Comparison of ENCODE assay signal across 8 cellular contexts in genomic region chrX:140733766-140734342, GRCh38. TPM values are rescaled to one million over a fixed set of nuclear protein-coding genes. Genes with fewer than 3 reads are reported as not detected.
DNase-seq lines count a peak whose midpoint lies in the region; ATAC-seq, FAIRE-seq and TF ChIP-seq lines count a peak whose summit lies in the region.

No MANE protein-coding gene starts in this region.

- H3K27me3 ChIP-seq in Karpas-422 (ENCODE audit: low read length), result no peaks in the 10 kb centered on the region
- no peaks in the 10 kb centered on the region for H3K27me3 ChIP-seq in sigmoid colon

- TF ChIP-seq EP300 in sigmoid colon (IDR thresholded peaks at IDR 0.05), result no peak

- no peak overlapping the region for H3K9ac ChIP-seq in Karpas-422 (ENCODE audit: low read length)

- no peaks in the 10 kb centered on the region for H4K20me1 ChIP-seq in Karpas-422 (ENCODE audit: insufficient read depth, low read depth, low read length)

- H3K4me2 ChIP-seq in Karpas-422 (ENCODE audit: low read depth, low read length, poor library complexity, severe bottlenecking), result no peak overlapping the region

- WGBS in sigmoid colon, 2 donors, result 24 to 26% methylated on average over 10 of the region's 10 CpGs

- intact Hi-C loops in sigmoid colon (cut with DNase I), result loop anchor here (10.0 kb wide), 1 partner anchor 679 kb away; no protein-coding TSS in a partner anchor

- no peak overlapping the region for H2AFZ ChIP-seq in Karpas-422 (ENCODE audit: low read length)

- no peak overlapping the region for H3K27ac ChIP-seq in Karpas-422 (ENCODE audit: low read length)
- H3K27ac ChIP-seq in sigmoid colon, result no peak overlapping the region

- H3K36me3 ChIP-seq in Karpas-422 (ENCODE audit: insufficient read depth, low read length) (no peaks in the 10 kb centered on the region), sigmoid colon (no peaks in the 10 kb centered on the region)

- ATAC-seq in GM21528 (IDR thresholded peaks at IDR 0.05; ENCODE audit: low FRiP score, unreplicated experiment), result peak; percentile 74

- no peak for TF ChIP-seq POLR2A in sigmoid colon (IDR thresholded peaks at IDR 0.05)

- no peak overlapping the region for H3K4me3 ChIP-seq in Karpas-422 (ENCODE audit: low read length)
- no peak overlapping the region for H3K4me3 ChIP-seq in sigmoid colon

- H3K4me1 ChIP-seq in Karpas-422 (ENCODE audit: low read length) (no peaks in the 10 kb centered on the region), sigmoid colon (no peaks in the 10 kb centered on the region)

- DNase-seq in activated CD4-positive, alpha-beta T cell treated with anti-CD3 and anti-CD28 coated beads for 48 hours, result peak; percentile 3
- no peak for DNase-seq in activated CD4-positive, alpha-beta T cell treated with anti-CD3 and anti-CD28 coated beads, Interleukin-2, amount 50 U/mL, for 1 hour
- peak; percentile 68 for DNase-seq in Karpas-422
- DNase-seq in T1000 (lab: John Stamatoyannopoulos, UW), result peak; percentile 3
- peak; percentile 8 for DNase-seq in frontal cortex (ENCODE audit: low spot score in 2 of 2)
- no peak for DNase-seq in sigmoid colon
- no peak for DNase-seq in mesenteric fat pad (ENCODE audit: low spot score)

- H3K9me3 ChIP-seq in Karpas-422 (ENCODE audit: low read length), result no peaks in the 10 kb centered on the region
- no peaks in the 10 kb centered on the region for H3K9me3 ChIP-seq in sigmoid colon

- no peaks in the 10 kb centered on the region for H3K79me2 ChIP-seq in Karpas-422 (ENCODE audit: low read length)

- TF ChIP-seq CTCF in sigmoid colon (IDR thresholded peaks at IDR 0.05), result peak in 3 of 4 experiments; percentile 13 to 58 (median 49)

- peak; percentile 47 for FAIRE-seq in frontal cortex (lab: Jason Lieb, UNC)

- no peaks in the 10 kb centered on the region for H3K9me2 ChIP-seq in Karpas-422 (replicated peaks; ENCODE audit: insufficient read depth, low read length)

RNA-seq across cellular contexts. Expression of gene LINC00632, which starts 24.3 kb away (rescaled TPM):
- not detected in 2 replicates for total RNA-seq in Karpas-422 (2014; rRNA removed; shearing (Covaris generic); ENCODE audit: low replicate concordance)
- 15.9 TPM for total RNA-seq in frontal cortex
- 100 to 1,000 TPM in 1 of 4 donors, 10 to 100 TPM in 3; 15.9 to 105 (median 61.7) TPM for total RNA-seq in sigmoid colon
- 1 to 10 TPM in 2 of 3 donors, not detected in 1; 1.8 to 8.0 TPM for polyA plus RNA-seq in sigmoid colon
- total RNA-seq in mesenteric fat pad, result 3,113 TPM

Comparison
In these comparisons a context has a peak if more than half of its experiments do, and no peak if none do; other contexts are left out.
1. DNase-seq: peak in activated CD4-positive, alpha-beta T cell treated with anti-CD3 and anti-CD28 coated beads for 48 hours (single experiment), Karpas-422 (single experiment), T1000 (single experiment) and frontal cortex (2 of 2); none in activated CD4-positive, alpha-beta T cell treated with anti-CD3 and anti-CD28 coated beads, Interleukin-2, amount 50 U/mL, for 1 hour (single experiment), sigmoid colon (single experiment) and mesenteric fat pad (single experiment).
2. RNA of gene LINC00632, which starts 24.3 kb away (total RNA-seq): 3,113 TPM in mesenteric fat pad (single experiment); 15.9 to 105 TPM in sigmoid colon, 15.9 TPM in frontal cortex (single experiment) and not detected in Karpas-422; every median in the first group is over 10 times any median in the second.